Comparison of ENCODE assay signal across 8 cellular contexts in the genomic region with DNA sequence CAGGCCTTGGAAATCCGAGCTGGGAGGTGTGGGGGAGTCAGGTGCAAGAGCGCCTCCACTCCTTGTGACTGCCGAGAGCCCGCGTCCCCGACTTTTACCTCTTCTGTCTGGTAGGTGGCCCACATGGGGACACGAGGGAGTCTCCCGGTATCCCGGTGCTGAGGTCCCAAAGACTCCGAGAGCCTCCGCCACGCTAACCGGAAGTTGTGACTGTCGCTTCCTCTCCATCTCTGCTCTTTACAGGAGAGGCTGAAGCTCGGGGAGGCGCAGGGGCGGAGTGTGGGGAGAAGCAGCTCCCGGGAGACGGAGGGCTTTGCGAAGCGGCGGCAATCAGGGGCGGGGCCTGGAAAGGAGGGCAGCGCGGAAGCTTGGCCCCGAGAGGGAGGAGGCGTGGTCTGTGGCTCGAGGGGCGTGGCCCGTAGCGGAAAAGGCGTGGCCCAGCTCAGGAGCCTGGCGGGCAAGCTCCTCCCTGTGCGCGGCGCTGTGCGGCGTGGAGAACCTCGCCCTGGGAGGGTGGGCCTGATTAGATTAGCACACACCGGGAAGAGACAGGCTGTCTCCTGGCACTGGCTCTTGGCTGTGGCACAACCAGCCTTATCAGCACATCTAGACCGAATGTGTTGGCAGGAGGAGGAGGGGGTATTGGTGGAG.
A peak's percentile ranks its signal among the peaks of the same experiment; 100 is the strongest.
DNase-seq lines count a peak whose midpoint lies in the region; FAIRE-seq and TF ChIP-seq lines count a peak whose summit lies in the region.

No MANE protein-coding gene starts in this region.

- CTCF ChIA-PET in A673 (lab: Charles Lee) = no interaction called here

- peaks cover 4% of the 10 kb centered on the region for H3K36me3 Mint-ChIP-seq in nephron (ENCODE audit: low read depth)

- H3K9me3 ChIP-seq in esophagus muscularis mucosa (no peaks in the 10 kb centered on the region), A673 (ENCODE audit: low read depth, low read length, poor library complexity, severe bottlenecking) (peaks cover 44% of the 10 kb centered on the region)

- H3K4me3 ChIP-seq in esophagus muscularis mucosa (peak overlapping the region; percentile 20 to 48 (median 34)), A673 (ENCODE audit: low read depth, low read length, poor library complexity, severe bottlenecking) (no peak overlapping the region)

- no peaks in the 10 kb centered on the region for H3K27me3 ChIP-seq in esophagus muscularis mucosa
- H3K27me3 ChIP-seq in A673 (replicated peaks; ENCODE audit: insufficient read depth, low read depth, low read length, poor library complexity) = no peaks in the 10 kb centered on the region

- H3K36me3 ChIP-seq in esophagus muscularis mucosa = no peaks in the 10 kb centered on the region
- H3K36me3 ChIP-seq in A673 (ENCODE audit: insufficient read depth, low read length, poor library complexity, severe bottlenecking) = no peaks in the 10 kb centered on the region

- no peaks in the 10 kb centered on the region for H3K27me3 Mint-ChIP-seq in nephron (ENCODE audit: low read depth)

- H3K27ac Mint-ChIP-seq in nephron = no peak overlapping the region

- H3K4me1 Mint-ChIP-seq in nephron = no peaks in the 10 kb centered on the region

- H3K27ac ChIP-seq in esophagus muscularis mucosa (replicated peaks in 1 of 4) (peak overlapping the region in 2 of 4 donors; percentile 4 to 28), A673 (ENCODE audit: low read depth, low read length, poor library complexity, severe bottlenecking) (no peak overlapping the region)

- H3K4me1 ChIP-seq in esophagus muscularis mucosa = peaks cover 0 to 5% (median 0%) of the 10 kb centered on the region in 4 donors
- H3K4me1 ChIP-seq in A673 (ENCODE audit: insufficient read depth, low read length, poor library complexity, severe bottlenecking) = no peaks in the 10 kb centered on the region

- no TSS peak for BruUV-seq in A673 (replicated peaks; lab: Mats Ljungman, UMichigan)

- TF ChIP-seq CTCF in esophagus muscularis mucosa (IDR thresholded peaks at IDR 0.05) (no peak), nephron (IDR thresholded peaks at IDR 0.05; ENCODE audit: unreplicated experiment in 3 of 3) (no peak), A673 (conservative IDR thresholded peaks at IDR 0.05; ENCODE audit: low read depth, low read length) (no peak)

- intact Hi-C loops in esophagus muscularis mucosa (cut with DNase I) (no loop called here), A673 (cut with micrococcal nuclease; ENCODE audit: unreplicated experiment) (no loop called here)

- no peak for TF ChIP-seq EP300 in esophagus muscularis mucosa (IDR thresholded peaks at IDR 0.05)

- DNase-seq in Ammon's horn (ENCODE audit: low spot score) (peak; percentile 38), NCI-H2081 treated with DMSO at 0.1 percent for 48 hours (lab: John Stamatoyannopoulos, UW) (peak; percentile 82), esophagus muscularis mucosa (ENCODE audit: extremely low spot score) (no peak), cerebellar nuclear complex (lab: John Stamatoyannopoulos, UW) (no peak), A673 (ENCODE audit: low spot score) (no peak), HTR-8/SVneo (ENCODE audit: insufficient read length, low spot score) (no peak)
- no peak for DNase-seq in activated T-cell treated with anti-CD3 and anti-CD28 coated beads, Interleukin-2, amount 50 U/mL, for 1 hour

- peaks cover 18% of the 10 kb centered on the region for H3K9me3 Mint-ChIP-seq in nephron

- H3K4me3 Mint-ChIP-seq in nephron = peak overlapping the region; percentile 58 to 72 (median 60)

- 83% methylated on average over 26 of the region's 41 CpGs for WGBS in esophagus muscularis mucosa

- TF ChIP-seq POLR2A in esophagus muscularis mucosa (IDR thresholded peaks at IDR 0.05; ENCODE audit: low read depth) = no peak

- no peak for FAIRE-seq in HTR-8/SVneo (lab: Jason Lieb, UNC)

- POLR2A ChIA-PET in A673 (lab: Charles Lee; ENCODE audit: low non-redundant PET) = no interaction called here

Comparison
In these comparisons a context has a peak if more than half of its experiments do, and no peak if none do; other contexts are left out.
1. DNase-seq: peak in Ammon's horn (single experiment) and NCI-H2081 treated with DMSO at 0.1 percent for 48 hours (single experiment); none in esophagus muscularis mucosa (single experiment), cerebellar nuclear complex (0 of 2), A673 (single experiment), HTR-8/SVneo (single experiment) and activated T-cell treated with anti-CD3 and anti-CD28 coated beads, Interleukin-2, amount 50 U/mL, for 1 hour (single experiment).